23 cellular contexts compared by ENCODE assay signal in genomic region chr20:44703956-44704488, GRCh38. TPM values are rescaled to one million over a fixed set of nuclear protein-coding genes. Genes with fewer than 3 reads are reported as not detected.
A peak's percentile ranks its signal among the peaks of the same experiment; 100 is the strongest.
DNase-seq lines count a peak whose midpoint lies in the region; ATAC-seq and TF ChIP-seq lines count a peak whose summit lies in the region.
"Had no signal": no experiment of that assay in that cellular context is flagged by ENCODE, and none has a peak within 500 bp of the region (broad histone marks: within the 10 kb centered on the region; RNA-seq: fewer than 3 reads in every experiment).

No MANE protein-coding gene starts in this region.

- peaks cover 62% of the 10 kb centered on the region for H3K4me1 ChIP-seq in GM23248 (ENCODE audit: insufficient read depth)
- H3K4me1 ChIP-seq in RWPE2 (ENCODE audit: insufficient read depth, poor library complexity, severe bottlenecking): peaks cover 16% of the 10 kb centered on the region
- peaks cover 20% of the 10 kb centered on the region for H3K4me1 ChIP-seq in right cardiac atrium (ENCODE audit: control insufficient read depth, insufficient read depth, low read length)
- peaks cover 14 to 52% (median 47%) of the 10 kb centered on the region in 5 donors for H3K4me1 ChIP-seq in subcutaneous abdominal adipose tissue (ENCODE audit: control insufficient read depth in 5 of 5, insufficient read depth in 5 of 5, low read length in 5 of 5)
- H3K4me1 ChIP-seq in SJCRH30: peaks cover 33% of the 10 kb centered on the region

- no peak overlapping the region for H3K27ac Mint-ChIP-seq in CD14-positive monocyte
- H3K27ac Mint-ChIP-seq: endodermal cell; naive thymus-derived CD4-positive, alpha-beta T cell had no signal

- no peaks in the 10 kb centered on the region for H3K9me2 ChIP-seq in GM23248 (ENCODE audit: insufficient read depth)

- 92 to 93% methylated on average over 9 of the region's 9 CpGs for WGBS in GM23248 (ENCODE audit: low coverage in 1 of 2, low lambda C conversion rate in 2 of 2, missing lambda C conversion rate in 2 of 2), 2 experiments
- WGBS in right cardiac atrium: 79% methylated on average over 9 of the region's 9 CpGs

- H3K9ac ChIP-seq in GM23248: no peak overlapping the region
- no peak overlapping the region for H3K9ac ChIP-seq in subcutaneous abdominal adipose tissue (ENCODE audit: low read length in 5 of 5)

- H3K9me3 ChIP-seq in GM23248 (ENCODE audit: low read depth) (no peaks in the 10 kb centered on the region), RWPE2 (ENCODE audit: severe bottlenecking) (no peaks in the 10 kb centered on the region), right cardiac atrium (ENCODE audit: control insufficient read depth, low read length) (no peaks in the 10 kb centered on the region), subcutaneous abdominal adipose tissue (ENCODE audit: control insufficient read depth in 5 of 5, low read length in 5 of 5) (no peaks in the 10 kb centered on the region), SJCRH30 (replicated peaks) (no peaks in the 10 kb centered on the region)

- no peaks in the 10 kb centered on the region for H3K36me3 Mint-ChIP-seq in CD14-positive monocyte
- H3K36me3 Mint-ChIP-seq: naive thymus-derived CD4-positive, alpha-beta T cell had no signal

- H3K27ac ChIP-seq in GM23248 (peak overlapping the region; percentile 47), RWPE2 (ENCODE audit: poor library complexity, severe bottlenecking) (no peak overlapping the region), right cardiac atrium (ENCODE audit: low read length) (peak overlapping the region; percentile 74), subcutaneous abdominal adipose tissue (ENCODE audit: low read depth, low read length) (peak overlapping the region; percentile 69), SJCRH30 (no peak overlapping the region)

- TF ChIP-seq CTCF in RWPE2 (IDR thresholded peaks at IDR 0.05; ENCODE audit: poor library complexity, severe bottlenecking) (no peak), CD14-positive monocyte (IDR thresholded peaks at IDR 0.05) (no peak)

- H3K27me3 ChIP-seq in GM23248 (replicated peaks; ENCODE audit: insufficient read depth) (no peaks in the 10 kb centered on the region), RWPE2 (ENCODE audit: insufficient read depth, poor library complexity, severe bottlenecking) (no peaks in the 10 kb centered on the region), right cardiac atrium (ENCODE audit: control insufficient read depth, insufficient read depth) (no peaks in the 10 kb centered on the region), subcutaneous abdominal adipose tissue (ENCODE audit: control insufficient read depth in 5 of 5, insufficient read depth in 4 of 5, low read length in 5 of 5) (no peaks in the 10 kb centered on the region), SJCRH30 (peaks cover 16% of the 10 kb centered on the region; the same call in 1 of the 2 replicates)

- no peaks in the 10 kb centered on the region for H3K36me3 ChIP-seq in GM23248 (ENCODE audit: low read depth)
- H3K36me3 ChIP-seq in RWPE2 (ENCODE audit: low read depth): no peaks in the 10 kb centered on the region
- H3K36me3 ChIP-seq in subcutaneous abdominal adipose tissue (ENCODE audit: control insufficient read depth in 5 of 5, insufficient read depth in 5 of 5, low read length in 5 of 5): no peaks in the 10 kb centered on the region
- H3K36me3 ChIP-seq in SJCRH30: no peaks in the 10 kb centered on the region

- H3K4me3 Mint-ChIP-seq in CD14-positive monocyte: no peak overlapping the region
- H3K4me3 Mint-ChIP-seq: endodermal cell; naive thymus-derived CD4-positive, alpha-beta T cell had no signal

- intact Hi-C loops in right cardiac atrium (cut with DNase I): no loop called here
- intact Hi-C loops in CD14-positive monocyte (cut with micrococcal nuclease): no loop called here

- H3K4me1 Mint-ChIP-seq in CD14-positive monocyte: no peaks in the 10 kb centered on the region

- H3K79me2 ChIP-seq in GM23248 (ENCODE audit: insufficient read depth): no peaks in the 10 kb centered on the region

- H4K20me1 ChIP-seq in GM23248 (ENCODE audit: insufficient read depth): no peaks in the 10 kb centered on the region

- ATAC-seq in RWPE2 (ENCODE audit: low read depth): no peak
- no peak for ATAC-seq in right cardiac atrium
- ATAC-seq: naive thymus-derived CD4-positive, alpha-beta T cell had no signal

- peak overlapping the region; percentile 7 for H3K4me2 ChIP-seq in GM23248 (ENCODE audit: unreplicated experiment)

- peaks cover 1 to 2% (median 2%) of the 10 kb centered on the region in 3 donors for H3K27me3 Mint-ChIP-seq in CD14-positive monocyte (ENCODE audit: low read depth in 3 of 3)
- H3K27me3 Mint-ChIP-seq: naive thymus-derived CD4-positive, alpha-beta T cell had no signal

- no peak overlapping the region for H3K4me3 ChIP-seq in GM23248
- H3K4me3 ChIP-seq in RWPE2 (ENCODE audit: severe bottlenecking): no peak overlapping the region
- H3K4me3 ChIP-seq in right cardiac atrium (ENCODE audit: low read length): no peak overlapping the region
- no peak overlapping the region for H3K4me3 ChIP-seq in subcutaneous abdominal adipose tissue (ENCODE audit: low read depth in 1 of 5, low read length in 5 of 5)
- no peak overlapping the region for H3K4me3 ChIP-seq in SJCRH30

- H3K9me3 Mint-ChIP-seq in CD14-positive monocyte: peaks cover 0 to 2% (median 0%) of the 10 kb centered on the region in 7 donors
- H3K9me3 Mint-ChIP-seq: endodermal cell; naive thymus-derived CD4-positive, alpha-beta T cell had no signal

- no peak overlapping the region for H2AFZ ChIP-seq in GM23248

- in situ Hi-C loops in GM23248 (cut with MboI): no loop called here

- no peak for DNase-seq in GM23248
- peak; percentile 72 for DNase-seq in RWPE2 (ENCODE audit: low spot score)
- peak in 2 of 3 donors; percentile 51 to 56 for DNase-seq in right cardiac atrium
- DNase-seq in hypothalamus (lab: John Stamatoyannopoulos, UW): no peak
- no peak for DNase-seq in CD14-positive monocyte (ENCODE audit: low spot score)
- no peak for DNase-seq in SJCRH30
- no peak for DNase-seq in stimulated activated CD4-positive, alpha-beta T cell treated with anti-CD3 and anti-CD28 coated beads, Interleukin-12 subunit alpha, Interleukin-12 subunit beta, amount 100 ng/mL, for 4 hours
- DNase-seq: activated CD4-positive, alpha-beta T cell treated with anti-CD3 and anti-CD28 coated beads, Interleukin-2, amount 50 U/mL, for 48 hours; activated gamma-delta T cell treated with Interleukin-2 at 50 U/mL for 16 hours; activated T-cell treated with anti-CD3 and anti-CD28 coated beads for 4 hours; AML-193; aorta; COR-L47; endodermal cell; islet precursor cell; mesendoderm; naive thymus-derived CD4-positive, alpha-beta T cell; NCI-H1417; NCI-H2171; NCI-H69 had no signal

- peaks cover 43% of the 10 kb centered on the region for H3F3A ChIP-seq in GM23248 (ENCODE audit: insufficient read depth)

RNA-seq across cellular contexts. Expression of gene CCN5, which starts 11.1 kb away (rescaled TPM):
- total RNA-seq in GM23248 (2014; rRNA removed; shearing (Covaris generic)): 24.5 and 47.3 TPM in 2 replicates
- 20.8 and 23.6 TPM in 2 replicates for polyA plus RNA-seq in GM23248 (2016; fragmentation: Nextera tagmentation; extraction: Ambion mirVana)
- total RNA-seq in right cardiac atrium: 100 to 1,000 TPM in 1 of 4 donors, 10 to 100 TPM in 3; 85.2 to 292 (median 98.2) TPM
- 102 TPM for polyA plus RNA-seq in right cardiac atrium
- polyA plus RNA-seq in CD14-positive monocyte: not detected
- not detected in 2 replicates for total RNA-seq in SJCRH30 (2014; rRNA removed; shearing (Covaris generic))
- total RNA-seq: endodermal cell; H1; naive thymus-derived CD4-positive, alpha-beta T cell; T-helper 2 cell treated with Interferon-gamma antibody and Interleukin-4, amounts not matched to agents 100 ng/mL and 5 ng/mL, for 36 hours had no signal
- polyA plus RNA-seq: H1; naive thymus-derived CD4-positive, alpha-beta T cell had no signal

RNA-seq across cellular contexts. Expression of gene KCNK15, which starts 41.6 kb away (rescaled TPM):
- 9.9 and 11.1 TPM in 2 replicates for total RNA-seq in GM23248 (2014; rRNA removed; shearing (Covaris generic))
- polyA plus RNA-seq in GM23248 (2016; fragmentation: Nextera tagmentation; extraction: Ambion mirVana) (5.2 and 5.7 TPM in 2 replicates), right cardiac atrium (0.70 TPM), CD14-positive monocyte (not detected)
- total RNA-seq in right cardiac atrium: 1 to 10 TPM in 3 of 4 donors, under 1 TPM in 1; 0.65 to 1.3 (median 1.1) TPM
- total RNA-seq in SJCRH30 (2014; rRNA removed; shearing (Covaris generic)): not detected in 2 replicates
- total RNA-seq: T-helper 2 cell treated with Interferon-gamma antibody and Interleukin-4, amounts not matched to agents 100 ng/mL and 5 ng/mL, for 36 hours had no signal
- polyA plus RNA-seq: naive thymus-derived CD4-positive, alpha-beta T cell had no signal

RNA-seq across cellular contexts. Expression of gene ADA, which starts 52.5 kb away (rescaled TPM):
- 7.0 and 8.6 TPM in 2 replicates for total RNA-seq in GM23248 (2014; rRNA removed; shearing (Covaris generic))
- polyA plus RNA-seq in GM23248 (2016; fragmentation: Nextera tagmentation; extraction: Ambion mirVana) (17.5 and 19.3 TPM in 2 replicates), right cardiac atrium (12.4 TPM), CD14-positive monocyte (10 to 100 TPM; 11.1 to 15.6 TPM)
- 10 to 100 TPM; 11.6 to 22.8 (median 12.4) TPM for total RNA-seq in right cardiac atrium
- total RNA-seq in SJCRH30 (2014; rRNA removed; shearing (Covaris generic)): 17.9 and 19.0 TPM in 2 replicates

Comparison
In these comparisons a context has a peak if more than half of its experiments do, and no peak if none do; other contexts are left out.
1. DNase-seq: peak in RWPE2 (single experiment) and right cardiac atrium (2 of 3); none in GM23248 (single experiment), hypothalamus (0 of 51), CD14-positive monocyte (single experiment), SJCRH30 (0 of 2) and stimulated activated CD4-positive, alpha-beta T cell treated with anti-CD3 and anti-CD28 coated beads, Interleukin-12 subunit alpha, Interleukin-12 subunit beta, amount 100 ng/mL, for 4 hours (single experiment).
2. H3K27ac ChIP-seq: peak in GM23248 (single experiment), right cardiac atrium (single experiment) and subcutaneous abdominal adipose tissue (single experiment); none in RWPE2 (single experiment) and SJCRH30 (single experiment).
3. RNA of gene CCN5, which starts 11.1 kb away (total RNA-seq): 85.2 to 292 TPM in right cardiac atrium and 24.5 to 47.3 TPM in GM23248; not detected in SJCRH30; every median in the first group is over 10 times any median in the second.